ENCODE assay signal across 2 cellular contexts in genomic region chr21:39648879-39649278, GRCh38.
TF ChIP-seq lines count a peak whose summit lies in the region.

No MANE protein-coding gene starts in this region.

TF ChIP-seq in GM23338, 12 proteins besides CTCF, POLR2A, EP300 and RAD21:
- TF ChIP-seq, protein P1, sequence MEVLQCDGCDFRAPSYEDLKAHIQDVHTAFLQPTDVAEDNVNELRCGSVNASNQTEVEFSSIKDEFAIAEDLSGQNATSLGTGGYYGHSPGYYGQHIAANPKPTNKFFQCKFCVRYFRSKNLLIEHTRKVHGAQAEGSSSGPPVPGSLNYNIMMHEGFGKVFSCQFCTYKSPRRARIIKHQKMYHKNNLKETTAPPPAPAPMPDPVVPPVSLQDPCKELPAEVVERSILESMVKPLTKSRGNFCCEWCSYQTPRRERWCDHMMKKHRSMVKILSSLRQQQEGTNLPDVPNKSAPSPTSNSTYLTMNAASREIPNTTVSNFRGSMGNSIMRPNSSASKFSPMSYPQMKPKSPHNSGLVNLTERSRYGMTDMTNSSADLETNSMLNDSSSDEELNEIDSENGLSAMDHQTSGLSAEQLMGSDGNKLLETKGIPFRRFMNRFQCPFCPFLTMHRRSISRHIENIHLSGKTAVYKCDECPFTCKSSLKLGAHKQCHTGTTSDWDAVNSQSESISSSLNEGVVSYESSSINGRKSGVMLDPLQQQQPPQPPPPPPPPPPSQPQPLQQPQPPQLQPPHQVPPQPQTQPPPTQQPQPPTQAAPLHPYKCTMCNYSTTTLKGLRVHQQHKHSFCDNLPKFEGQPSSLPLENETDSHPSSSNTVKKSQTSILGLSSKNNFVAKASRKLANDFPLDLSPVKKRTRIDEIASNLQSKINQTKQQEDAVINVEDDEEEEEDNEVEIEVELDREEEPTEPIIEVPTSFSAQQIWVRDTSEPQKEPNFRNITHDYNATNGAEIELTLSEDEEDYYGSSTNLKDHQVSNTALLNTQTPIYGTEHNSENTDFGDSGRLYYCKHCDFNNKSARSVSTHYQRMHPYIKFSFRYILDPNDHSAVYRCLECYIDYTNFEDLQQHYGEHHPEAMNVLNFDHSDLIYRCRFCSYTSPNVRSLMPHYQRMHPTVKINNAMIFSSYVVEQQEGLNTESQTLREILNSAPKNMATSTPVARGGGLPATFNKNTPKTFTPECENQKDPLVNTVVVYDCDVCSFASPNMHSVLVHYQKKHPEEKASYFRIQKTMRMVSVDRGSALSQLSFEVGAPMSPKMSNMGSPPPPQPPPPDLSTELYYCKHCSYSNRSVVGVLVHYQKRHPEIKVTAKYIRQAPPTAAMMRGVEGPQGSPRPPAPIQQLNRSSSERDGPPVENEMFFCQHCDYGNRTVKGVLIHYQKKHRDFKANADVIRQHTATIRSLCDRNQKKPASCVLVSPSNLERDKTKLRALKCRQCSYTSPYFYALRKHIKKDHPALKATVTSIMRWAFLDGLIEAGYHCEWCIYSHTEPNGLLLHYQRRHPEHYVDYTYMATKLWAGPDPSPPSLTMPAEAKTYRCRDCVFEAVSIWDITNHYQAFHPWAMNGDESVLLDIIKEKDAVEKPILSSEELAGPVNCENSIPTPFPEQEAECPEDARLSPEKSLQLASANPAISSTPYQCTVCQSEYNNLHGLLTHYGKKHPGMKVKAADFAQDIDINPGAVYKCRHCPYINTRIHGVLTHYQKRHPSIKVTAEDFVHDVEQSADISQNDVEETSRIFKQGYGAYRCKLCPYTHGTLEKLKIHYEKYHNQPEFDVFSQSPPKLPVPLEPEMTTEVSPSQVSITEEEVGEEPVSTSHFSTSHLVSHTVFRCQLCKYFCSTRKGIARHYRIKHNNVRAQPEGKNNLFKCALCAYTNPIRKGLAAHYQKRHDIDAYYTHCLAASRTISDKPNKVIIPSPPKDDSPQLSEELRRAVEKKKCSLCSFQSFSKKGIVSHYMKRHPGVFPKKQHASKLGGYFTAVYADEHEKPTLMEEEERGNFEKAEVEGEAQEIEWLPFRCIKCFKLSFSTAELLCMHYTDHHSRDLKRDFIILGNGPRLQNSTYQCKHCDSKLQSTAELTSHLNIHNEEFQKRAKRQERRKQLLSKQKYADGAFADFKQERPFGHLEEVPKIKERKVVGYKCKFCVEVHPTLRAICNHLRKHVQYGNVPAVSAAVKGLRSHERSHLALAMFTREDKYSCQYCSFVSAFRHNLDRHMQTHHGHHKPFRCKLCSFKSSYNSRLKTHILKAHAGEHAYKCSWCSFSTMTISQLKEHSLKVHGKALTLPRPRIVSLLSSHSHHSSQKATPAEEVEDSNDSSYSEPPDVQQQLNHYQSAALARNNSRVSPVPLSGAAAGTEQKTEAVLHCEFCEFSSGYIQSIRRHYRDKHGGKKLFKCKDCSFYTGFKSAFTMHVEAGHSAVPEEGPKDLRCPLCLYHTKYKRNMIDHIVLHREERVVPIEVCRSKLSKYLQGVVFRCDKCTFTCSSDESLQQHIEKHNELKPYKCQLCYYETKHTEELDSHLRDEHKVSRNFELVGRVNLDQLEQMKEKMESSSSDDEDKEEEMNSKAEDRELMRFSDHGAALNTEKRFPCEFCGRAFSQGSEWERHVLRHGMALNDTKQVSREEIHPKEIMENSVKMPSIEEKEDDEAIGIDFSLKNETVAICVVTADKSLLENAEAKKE (CRISPR knock-in tag; IDR thresholded peaks at IDR 0.05), result no peak
- no peak for TF ChIP-seq NANOG (IDR thresholded peaks at IDR 0.05; ENCODE audit: borderline replicate concordance)
- no peak for TF ChIP-seq ZNF114 (CRISPR knock-in tag; IDR thresholded peaks at IDR 0.05)
- TF ChIP-seq STAT1 (IDR thresholded peaks at IDR 0.05; ENCODE audit: unreplicated experiment), result no peak
- TF ChIP-seq POLR2AphosphoS5 (IDR thresholded peaks at IDR 0.05; ENCODE audit: low read depth), result no peak
- TF ChIP-seq EZH2phosphoT487 (IDR thresholded peaks at IDR 0.05; ENCODE audit: unreplicated experiment), result no peak

TF ChIP-seq in SK-N-SH, 30 proteins besides CTCF, POLR2A, EP300 and RAD21:
- TF ChIP-seq YY1 (IDR thresholded peaks at IDR 0.05; ENCODE audit: low read depth), result no peak
- TF ChIP-seq MAX (IDR thresholded peaks at IDR 0.05; ENCODE audit: low read depth), result no peak
- no peak for TF ChIP-seq SIN3A (IDR thresholded peaks at IDR 0.05; ENCODE audit: borderline replicate concordance, low read depth, low read length)
- no peak for TF ChIP-seq USF2 (IDR thresholded peaks at IDR 0.05; ENCODE audit: borderline replicate concordance, low read depth, low read length)
- TF ChIP-seq FOSL2 (IDR thresholded peaks at IDR 0.05; ENCODE audit: borderline replicate concordance, low read depth), result no peak
- TF ChIP-seq NRF1 (IDR thresholded peaks at IDR 0.05; ENCODE audit: low read depth, low read length), result no peak
- TF ChIP-seq, protein P2, sequence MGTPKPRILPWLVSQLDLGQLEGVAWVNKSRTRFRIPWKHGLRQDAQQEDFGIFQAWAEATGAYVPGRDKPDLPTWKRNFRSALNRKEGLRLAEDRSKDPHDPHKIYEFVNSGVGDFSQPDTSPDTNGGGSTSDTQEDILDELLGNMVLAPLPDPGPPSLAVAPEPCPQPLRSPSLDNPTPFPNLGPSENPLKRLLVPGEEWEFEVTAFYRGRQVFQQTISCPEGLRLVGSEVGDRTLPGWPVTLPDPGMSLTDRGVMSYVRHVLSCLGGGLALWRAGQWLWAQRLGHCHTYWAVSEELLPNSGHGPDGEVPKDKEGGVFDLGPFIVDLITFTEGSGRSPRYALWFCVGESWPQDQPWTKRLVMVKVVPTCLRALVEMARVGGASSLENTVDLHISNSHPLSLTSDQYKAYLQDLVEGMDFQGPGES (IDR thresholded peaks at IDR 0.05; ENCODE audit: low read depth, low read length), result no peak
- TF ChIP-seq, protein P3, sequence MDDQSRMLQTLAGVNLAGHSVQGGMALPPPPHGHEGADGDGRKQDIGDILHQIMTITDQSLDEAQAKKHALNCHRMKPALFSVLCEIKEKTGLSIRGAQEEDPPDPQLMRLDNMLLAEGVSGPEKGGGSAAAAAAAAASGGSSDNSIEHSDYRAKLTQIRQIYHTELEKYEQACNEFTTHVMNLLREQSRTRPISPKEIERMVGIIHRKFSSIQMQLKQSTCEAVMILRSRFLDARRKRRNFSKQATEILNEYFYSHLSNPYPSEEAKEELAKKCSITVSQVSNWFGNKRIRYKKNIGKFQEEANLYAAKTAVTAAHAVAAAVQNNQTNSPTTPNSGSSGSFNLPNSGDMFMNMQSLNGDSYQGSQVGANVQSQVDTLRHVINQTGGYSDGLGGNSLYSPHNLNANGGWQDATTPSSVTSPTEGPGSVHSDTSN (IDR thresholded peaks at IDR 0.05), result no peak
- no peak for TF ChIP-seq RFX5 (IDR thresholded peaks at IDR 0.05; ENCODE audit: low read length)
- TF ChIP-seq NFIC (IDR thresholded peaks at IDR 0.05; ENCODE audit: borderline replicate concordance), result no peak
- TF ChIP-seq ELF1 (IDR thresholded peaks at IDR 0.05), result no peak
TF ChIP-seq in SK-N-SH: peak in this region for 0.
